9 cellular contexts compared by ENCODE assay signal in the genomic region with DNA sequence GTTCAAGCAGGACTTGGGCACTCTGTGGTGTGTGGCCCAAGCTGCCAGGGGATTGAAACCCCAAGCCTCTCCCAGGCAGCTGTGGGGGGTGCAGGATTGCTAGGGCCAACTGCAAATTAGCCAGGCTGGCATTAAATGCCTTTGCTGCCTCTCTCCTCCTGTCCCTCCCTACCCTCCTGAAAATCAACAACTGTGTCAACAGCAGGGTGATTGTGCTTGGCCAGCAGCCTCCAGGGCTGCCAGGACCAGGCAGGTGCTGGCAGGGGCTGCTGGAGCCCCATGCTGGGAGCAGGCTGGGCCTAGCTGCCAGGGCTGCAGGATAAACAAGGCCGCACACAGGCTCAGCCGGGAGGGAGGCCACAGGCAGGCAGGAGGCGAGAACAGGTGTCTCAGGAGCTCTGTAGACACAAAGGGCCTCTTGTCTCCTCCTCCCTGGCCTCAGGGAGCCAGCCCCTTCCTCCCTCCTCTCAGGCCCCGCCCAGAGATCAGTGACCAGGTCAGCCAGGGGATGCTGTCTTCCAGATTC. TPM values are rescaled to one million over a fixed set of nuclear protein-coding genes. Genes with fewer than 3 reads are reported as not detected.
DNase-seq lines count a peak whose midpoint lies in the region; ATAC-seq, FAIRE-seq and TF ChIP-seq lines count a peak whose summit lies in the region.
"Had no signal": no experiment of that assay in that cellular context is flagged by ENCODE, and none has a peak within 500 bp of the region (broad histone marks: within the 10 kb centered on the region; RNA-seq: fewer than 3 reads in every experiment).

No MANE protein-coding gene starts in this region.

- peak overlapping the region; percentile 55; the same call in 1 of the 2 replicates for H3K9ac ChIP-seq in iPS-20b (ENCODE audit: low read depth, low read length)

- DNase-seq in LNCaP clone FGC (ENCODE audit: low read depth) (peak; percentile 99), RPMI8226 (peak; percentile 94), small intestine (peak; percentile 37), GM13976 (ENCODE audit: low spot score) (no peak)
- DNase-seq in activated CD8-positive, alpha-beta memory T cell treated with anti-CD3 and anti-CD28 coated beads for 24 hours, result no peak

- H3K36me3 ChIP-seq in iPS-20b (ENCODE audit: insufficient read depth, low read depth, low read length) (peaks cover 5% of the 10 kb centered on the region; the same call in 1 of the 2 replicates), small intestine (ENCODE audit: control insufficient read depth in 2 of 2, insufficient read depth in 2 of 2, low read length in 2 of 2) (no peaks in the 10 kb centered on the region)

- 5 to 45% (median 22%) methylated on average over 4 of the region's 4 CpGs for WGBS in small intestine, 3 donors

- H3K4me3 ChIP-seq in LNCaP clone FGC (ENCODE audit: low read depth, low read length) (0 out of 2 replicates have a peak overlapping the region, but pooled peaks have one; percentile 3), iPS-20b (ENCODE audit: low read length) (peak overlapping the region; percentile 34; the same call in 1 of the 2 replicates), small intestine (ENCODE audit: low read depth in 1 of 2, low read length in 2 of 2) (no peak overlapping the region)

- H3K9me3 ChIP-seq in iPS-20b (ENCODE audit: insufficient read depth, low read depth, low read length) (no peaks in the 10 kb centered on the region), small intestine (ENCODE audit: control insufficient read depth, low read depth) (no peaks in the 10 kb centered on the region)

- H3K27ac ChIP-seq in iPS-20b (ENCODE audit: low read length) (peak overlapping the region; percentile 90), small intestine (ENCODE audit: low read depth in 1 of 2, low read length in 1 of 2) (peak overlapping the region; percentile 47 to 64)

- ATAC-seq in HG03439 (IDR thresholded peaks at IDR 0.05; ENCODE audit: unreplicated experiment), result no peak
- no peak for ATAC-seq in GM18867 (IDR thresholded peaks at IDR 0.05; ENCODE audit: unreplicated experiment)

- FAIRE-seq in small intestine (lab: Jason Lieb, UNC), result no peak
- FAIRE-seq: GM18507 had no signal

- TF ChIP-seq CTCF in LNCaP clone FGC (IDR thresholded peaks at IDR 0.05; ENCODE audit: control insufficient read depth, extremely low read depth, insufficient read depth) (no peak), GM13976 (IDR thresholded peaks at IDR 0.05; ENCODE audit: borderline replicate concordance, control extremely low read depth, extremely low read depth, insufficient read depth, missing control alignments) (no peak)

- H3K4me1 ChIP-seq in iPS-20b (ENCODE audit: insufficient read depth, low read length) (peaks cover 66% of the 10 kb centered on the region), small intestine (ENCODE audit: control insufficient read depth in 2 of 2, insufficient read depth in 1 of 2, low read depth in 1 of 2, low read length in 1 of 2) (peaks cover 2 to 4% of the 10 kb centered on the region in 2 donors)

- in situ Hi-C loops in GM13976 (cut with MboI; ENCODE audit: low sequenced_read_pairs, unreplicated experiment), result no loop called here

- H3K27me3 ChIP-seq in iPS-20b (ENCODE audit: insufficient read depth, low read length) (no peaks in the 10 kb centered on the region), small intestine (ENCODE audit: control insufficient read depth in 2 of 2, insufficient read depth in 2 of 2, low read length in 2 of 2) (no peaks in the 10 kb centered on the region)

RNA-seq across cellular contexts. Expression of a gene that starts 11.4 kb away (rescaled TPM):
- polyA plus RNA-seq in small intestine, result 10 to 100 TPM; 12.4 to 19.9 (median 17.4) TPM

Comparison
In these comparisons a context has a peak if more than half of its experiments do, and no peak if none do; other contexts are left out.
1. DNase-seq: peak in LNCaP clone FGC (single experiment), RPMI8226 (single experiment) and small intestine (single experiment); none in GM13976 (single experiment) and activated CD8-positive, alpha-beta memory T cell treated with anti-CD3 and anti-CD28 coated beads for 24 hours (single experiment).
2. H3K4me3 ChIP-seq: peak in LNCaP clone FGC (single experiment) and iPS-20b (single experiment); none in small intestine (0 of 2).